Comparison of ENCODE assay signal across 7 cellular contexts in the genomic region with DNA sequence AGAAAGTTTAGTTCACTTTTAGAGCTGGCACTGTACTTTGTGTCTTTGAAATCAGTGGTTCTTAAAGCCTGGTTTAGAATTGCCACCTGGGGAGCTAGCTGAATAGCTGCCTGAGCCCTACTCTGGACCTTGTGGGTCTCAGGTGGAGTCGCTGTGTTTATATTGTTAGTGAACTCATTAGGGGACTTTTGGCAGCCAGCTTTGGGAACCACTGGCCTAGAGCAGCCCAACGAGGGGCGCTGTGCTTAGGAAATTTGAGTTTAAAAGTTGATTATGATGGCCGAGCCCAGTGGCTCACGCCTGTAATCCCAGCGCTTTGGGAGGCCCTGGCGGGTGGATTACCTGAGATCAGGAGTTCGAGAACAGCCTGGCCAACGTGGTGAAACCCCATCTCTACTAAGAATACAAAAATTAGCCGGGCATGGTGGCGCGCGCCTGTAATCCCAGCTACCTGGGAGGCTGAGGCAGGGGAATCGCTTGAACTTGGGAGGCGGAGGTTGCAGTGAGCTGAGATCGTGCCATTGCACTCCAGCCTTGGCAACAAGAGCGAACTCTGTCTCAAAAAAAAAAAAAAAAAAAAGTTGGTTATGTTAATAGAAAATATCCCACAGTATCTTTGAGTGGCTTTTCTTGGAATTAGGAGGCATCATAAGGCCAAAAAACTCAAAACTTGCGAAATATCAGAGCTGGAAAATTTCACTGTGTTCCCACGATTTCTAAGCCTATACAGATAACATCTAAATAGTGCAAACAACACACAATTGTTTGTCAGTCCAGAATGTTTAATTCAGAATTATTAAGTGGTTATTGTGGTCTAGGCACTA. TPM values are rescaled to one million over a fixed set of nuclear protein-coding genes. Genes with fewer than 3 reads are reported as not detected.
DNase-seq lines count a peak whose midpoint lies in the region; ATAC-seq and TF ChIP-seq lines count a peak whose summit lies in the region.

No MANE protein-coding gene starts in this region.

- CTCF ChIA-PET in HEK293T (lab: Yijun Ruan, JAX): interaction anchor here (1.4 kb wide), 1 partner anchor 13 kb away, joined by 4 read pairs; no protein-coding TSS in a partner anchor
- CTCF ChIA-PET in Panc1 (lab: Charles Lee): interaction anchor here (1.0 kb wide), 1 partner anchor 13 kb away, joined by 5 read pairs; no protein-coding TSS in a partner anchor

- H3K4me3 Mint-ChIP-seq in naive thymus-derived CD8-positive, alpha-beta T cell: peak overlapping the region; percentile 90 to 100 (median 98)

- H3K4me1 Mint-ChIP-seq in naive thymus-derived CD8-positive, alpha-beta T cell: peaks cover 15 to 57% (median 44%) of the 10 kb centered on the region in 4 donors

- no TSS peak for BruUV-seq in Panc1 (replicated peaks; lab: Mats Ljungman, UMichigan)

- H3K27me3 Mint-ChIP-seq in naive thymus-derived CD8-positive, alpha-beta T cell: no peaks in the 10 kb centered on the region

- H3K9me3 ChIP-seq in Panc1 (ENCODE audit: control insufficient read depth, insufficient read depth, low read depth, low read length): no peaks in the 10 kb centered on the region
- H3K9me3 ChIP-seq in ectodermal cell (ENCODE audit: control insufficient read depth, low read length): no peaks in the 10 kb centered on the region

- ATAC-seq in GM18861 (IDR thresholded peaks at IDR 0.05; ENCODE audit: unreplicated experiment): peak; percentile 2
- peak; percentile 2; the same call in 1 of the 2 replicates for ATAC-seq in Panc1
- no peak for ATAC-seq in naive thymus-derived CD8-positive, alpha-beta T cell

- POLR2A ChIA-PET in HEK293T (lab: Yijun Ruan, JAX): interaction anchor here (0.6 to 1.0 kb wide), 2 partner anchors 13 to 23 kb away, joined by 3 to 5 read pairs; no protein-coding TSS in a partner anchor
- POLR2A ChIA-PET in Panc1 (lab: Charles Lee): interaction anchor here (0.5 to 0.6 kb wide), 2 partner anchors 58 to 92 kb away, joined by 5 to 8 read pairs; no protein-coding TSS in a partner anchor
- POLR2A ChIA-PET in naive thymus-derived CD8-positive, alpha-beta T cell (lab: Charles Lee): interaction anchor here (0.5 to 2.3 kb wide), 5 partner anchors 10 to 132 kb away, joined by 3 to 25 read pairs (median 3); partner anchors contain the start of gene BDP1

- H3K27me3 ChIP-seq in Panc1 (ENCODE audit: control insufficient read depth, insufficient read depth, low read length): no peaks in the 10 kb centered on the region
- no peaks in the 10 kb centered on the region for H3K27me3 ChIP-seq in ectodermal cell (ENCODE audit: control insufficient read depth, insufficient read depth, low read length, poor library complexity, severe bottlenecking)

- H3K9me3 Mint-ChIP-seq in naive thymus-derived CD8-positive, alpha-beta T cell: peaks cover 0 to 2% (median 0%) of the 10 kb centered on the region in 9 donors

- no peak for TF ChIP-seq CTCF in Panc1 (IDR thresholded peaks at IDR 0.05)

- H3K36me3 ChIP-seq in Panc1 (ENCODE audit: control insufficient read depth, insufficient read depth, low read length): no peaks in the 10 kb centered on the region
- no peaks in the 10 kb centered on the region for H3K36me3 ChIP-seq in ectodermal cell (ENCODE audit: control insufficient read depth, insufficient read depth, low read length)

- intact Hi-C loops in Panc1 (cut with micrococcal nuclease; ENCODE audit: unreplicated experiment): no loop called here

- WGBS in ectodermal cell, 2 experiments: 75 to 78% methylated on average over 18 to 19 of the region's 19 CpGs

- peaks cover 0 to 6% (median 2%) of the 10 kb centered on the region in 3 donors for H3K36me3 Mint-ChIP-seq in naive thymus-derived CD8-positive, alpha-beta T cell

- DNase-seq in HEK293T (ENCODE audit: extremely low spot score) (peak; percentile 14), Panc1 (ENCODE audit: low read depth, low spot score) (no peak), ureter (ENCODE audit: low spot score) (no peak), NCI-H2081 treated with DMSO at 0.1 percent for 48 hours (lab: John Stamatoyannopoulos, UW) (no peak)
- DNase-seq in naive thymus-derived CD8-positive, alpha-beta T cell: no peak

- H3K27ac Mint-ChIP-seq in naive thymus-derived CD8-positive, alpha-beta T cell: peak overlapping the region; percentile 94 to 100 (median 98)

- H3K4me3 ChIP-seq in Panc1 (ENCODE audit: low read depth in 2 of 2, low read length in 2 of 2): peak overlapping the region; percentile 71 to 79
- peak overlapping the region; percentile 73 for H3K4me3 ChIP-seq in ectodermal cell (ENCODE audit: insufficient read depth, low read depth, low read length)

- in situ Hi-C loops in Panc1 (cut with HindIII; ENCODE audit: low pct_unique_long_range_greater_than_20kb, low sequenced_read_pairs): no loop called here

- H3K27ac ChIP-seq in Panc1 (ENCODE audit: low read length) (peak overlapping the region; percentile 90), ectodermal cell (ENCODE audit: insufficient read depth, low read depth, low read length, poor library complexity, severe bottlenecking) (peak overlapping the region; percentile 69)

- H3K4me1 ChIP-seq in Panc1 (ENCODE audit: control insufficient read depth, insufficient read depth, low read length) (peaks cover 12% of the 10 kb centered on the region; the same call in 1 of the 2 replicates), ectodermal cell (ENCODE audit: control insufficient read depth, insufficient read depth, low read length) (no peaks in the 10 kb centered on the region)

TF ChIP-seq in HEK293T, 16 proteins besides CTCF, POLR2A, EP300 and RAD21:
- TF ChIP-seq ZNF384 (IDR thresholded peaks at IDR 0.05) (no peak), NFRKB (IDR thresholded peaks at IDR 0.05) (no peak), TARDBP (IDR thresholded peaks at IDR 0.05) (no peak), LEF1 (IDR thresholded peaks at IDR 0.05; ENCODE audit: borderline replicate concordance) (no peak), ARNT (IDR thresholded peaks at IDR 0.05) (no peak)

RNA-seq across cellular contexts. Expression of gene MCCC2, which starts 0.8 kb away (rescaled TPM):
- total RNA-seq in Panc1 (2021; ENCODE audit: unreplicated experiment) (74.1 TPM), ureter (126 TPM)
- polyA plus RNA-seq in Panc1 (2012; ENCODE audit: insufficient read length): 35.9 TPM
- polyA plus RNA-seq in ectodermal cell (2013, experiment 1 of 4): 50.7 TPM
- 55.8 TPM for polyA plus RNA-seq in ectodermal cell (2013, experiment 2 of 4)
- polyA plus RNA-seq in ectodermal cell (2013, experiment 3 of 4): 38.0 TPM
- 42.6 TPM for polyA plus RNA-seq in ectodermal cell (2013, experiment 4 of 4)
- 10 to 100 TPM; 40.6 to 44.1 TPM for total RNA-seq in naive thymus-derived CD8-positive, alpha-beta T cell
- polyA plus RNA-seq in naive thymus-derived CD8-positive, alpha-beta T cell: 10 to 100 TPM; 22.4 to 28.9 (median 25.5) TPM

Comparison
In these comparisons a context has a peak if more than half of its experiments do, and no peak if none do; other contexts are left out.
1. ATAC-seq: peak in GM18861 (single experiment) and Panc1 (single experiment); none in naive thymus-derived CD8-positive, alpha-beta T cell (0 of 2).